ENCODE assay signal across 8 cellular contexts in the genomic region with DNA sequence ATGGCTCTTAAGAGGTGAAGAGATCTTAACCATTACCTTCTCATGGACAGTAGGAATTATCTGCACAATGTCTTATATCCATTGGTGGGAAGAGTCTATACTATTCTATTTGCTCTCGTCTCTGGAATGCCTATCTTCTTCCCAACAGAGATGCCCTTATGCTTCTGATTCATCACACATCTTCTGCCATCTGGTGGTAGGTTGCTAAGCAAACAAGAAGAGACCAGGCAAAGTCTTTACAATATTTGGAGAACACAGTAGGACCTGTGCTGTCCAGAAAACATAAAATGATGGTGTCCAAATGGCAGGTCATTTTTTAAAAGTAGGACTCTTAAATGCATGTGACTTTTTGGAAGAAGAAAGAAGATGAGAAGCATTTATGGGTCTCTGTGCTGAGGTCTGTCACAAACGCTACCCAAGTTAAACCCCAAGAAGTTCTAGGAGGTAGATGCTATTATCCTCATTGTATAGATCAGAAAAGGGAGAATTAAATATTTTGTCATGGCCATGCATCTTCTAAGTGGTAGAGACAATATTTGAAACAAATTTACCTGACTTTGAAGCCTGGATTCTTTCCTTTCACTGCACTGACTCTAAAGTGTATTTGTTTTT.
DNase-seq lines count a peak whose midpoint lies in the region; ATAC-seq and TF ChIP-seq lines count a peak whose summit lies in the region.

No MANE protein-coding gene starts in this region.

- dilution Hi-C loops in mammary epithelial cell (cut with HindIII; ENCODE audit: low sequenced_read_pairs): no loop called here

- H3K27ac ChIP-seq in mammary epithelial cell (ENCODE audit: insufficient read depth, low read depth, low read length) (no peak overlapping the region), tibial nerve (no peak overlapping the region)

- ATAC-seq in GM21367 (IDR thresholded peaks at IDR 0.05; ENCODE audit: unreplicated experiment) (peak; percentile 65), HG03095 (IDR thresholded peaks at IDR 0.05; ENCODE audit: unreplicated experiment) (no peak)

- H2AFZ ChIP-seq in mammary epithelial cell (ENCODE audit: low read depth, low read length): no peak overlapping the region

- peak; percentile 29 to 45 for TF ChIP-seq CTCF in mammary epithelial cell (conservative IDR thresholded peaks at IDR 0.05 in 1 of 2, IDR thresholded peaks at IDR 0.05 in 1 of 2; ENCODE audit: extremely low read depth in 1 of 2, insufficient read depth in 1 of 2, low read depth in 1 of 2, low read length in 2 of 2)
- no peak for TF ChIP-seq CTCF in tibial nerve (IDR thresholded peaks at IDR 0.05)

- H3K36me3 ChIP-seq in mammary epithelial cell (ENCODE audit: insufficient read depth, low read length) (no peaks in the 10 kb centered on the region), tibial nerve (no peaks in the 10 kb centered on the region)

- 39% methylated on average over 2 of the region's 2 CpGs for WGBS in mammary epithelial cell (ENCODE audit: low coverage, missing lambda C conversion rate)
- WGBS in tibial nerve, 2 donors: 51 to 54% methylated on average over 2 of the region's 2 CpGs

- CTCF ChIA-PET in mammary epithelial cell (lab: Charles Lee; ENCODE audit: low non-redundant PET): no interaction called here

- H3K27me3 ChIP-seq in mammary epithelial cell (ENCODE audit: insufficient read depth, low read length) (no peaks in the 10 kb centered on the region), tibial nerve (no peaks in the 10 kb centered on the region)

- no peak for TF ChIP-seq EP300 in tibial nerve (IDR thresholded peaks at IDR 0.05)

- no peak for TF ChIP-seq POLR2A in tibial nerve (IDR thresholded peaks at IDR 0.05)

- H3K4me3 ChIP-seq in mammary epithelial cell (replicated peaks in 1 of 3; ENCODE audit: insufficient read depth in 1 of 3, low read depth in 2 of 3, low read length in 3 of 3) (no peak overlapping the region), tibial nerve (no peak overlapping the region)

- no peaks in the 10 kb centered on the region for H3K9me3 ChIP-seq in mammary epithelial cell (replicated peaks; ENCODE audit: insufficient read depth, low read length)
- H3K9me3 ChIP-seq in tibial nerve: no peaks in the 10 kb centered on the region

- H3K4me2 ChIP-seq in mammary epithelial cell (ENCODE audit: insufficient read depth, low read depth, low read length): no peak overlapping the region

- no peaks in the 10 kb centered on the region for H3K79me2 ChIP-seq in mammary epithelial cell (ENCODE audit: insufficient read depth, low read length)

- peak; percentile 51 for DNase-seq in ACHN
- DNase-seq in NCI-H2081 treated with DMSO at 0.1 percent for 48 hours (lab: John Stamatoyannopoulos, UW): peak; percentile 36
- peak; percentile 32 for DNase-seq in mammary epithelial cell
- DNase-seq in tibial nerve (ENCODE audit: low spot score in 2 of 2): no peak
- DNase-seq in stimulated activated CD4-positive, alpha-beta T cell treated with anti-CD3 and anti-CD28 coated beads, Interleukin-12 subunit alpha, Interleukin-12 subunit beta, amount 100 ng/mL, for 4 hours: no peak
- no peak for DNase-seq in activated CD8-positive, alpha-beta memory T cell treated with anti-CD3 and anti-CD28 coated beads, Interleukin-2, amount 50 U/mL, for 4 hours

- intact Hi-C loops in mammary epithelial cell (cut with micrococcal nuclease): loop anchor here (1.0 to 5.0 kb wide), 3 partner anchors 53 to 88 kb away; no protein-coding TSS in a partner anchor

- H3K4me1 ChIP-seq in mammary epithelial cell (ENCODE audit: insufficient read depth, low read length) (no peaks in the 10 kb centered on the region), tibial nerve (no peaks in the 10 kb centered on the region)

- no peaks in the 10 kb centered on the region for H4K20me1 ChIP-seq in mammary epithelial cell (ENCODE audit: insufficient read depth, low read length)

- in situ Hi-C loops in ACHN (cut with HindIII; ENCODE audit: low pct_ligation_motif_present, low pct_unique_long_range_greater_than_20kb, low sequenced_read_pairs): no loop called here
- in situ Hi-C loops in mammary epithelial cell (cut with MboI; ENCODE audit: low sequenced_read_pairs in 2 of 2): no loop called here

- BruUV-seq in mammary epithelial cell (replicated peaks; lab: Mats Ljungman, UMichigan): no TSS peak

- H3K9ac ChIP-seq in mammary epithelial cell (ENCODE audit: insufficient read depth, low read length): no peak overlapping the region

Comparison
In these comparisons a context has a peak if more than half of its experiments do, and no peak if none do; other contexts are left out.
1. DNase-seq: peak in ACHN (single experiment), NCI-H2081 treated with DMSO at 0.1 percent for 48 hours (single experiment) and mammary epithelial cell (single experiment); none in tibial nerve (0 of 2), stimulated activated CD4-positive, alpha-beta T cell treated with anti-CD3 and anti-CD28 coated beads, Interleukin-12 subunit alpha, Interleukin-12 subunit beta, amount 100 ng/mL, for 4 hours (single experiment) and activated CD8-positive, alpha-beta memory T cell treated with anti-CD3 and anti-CD28 coated beads, Interleukin-2, amount 50 U/mL, for 4 hours (single experiment).
2. CTCF ChIP-seq: peak in mammary epithelial cell (2 of 2); none in tibial nerve (0 of 5).